Comparison of ENCODE assay signal across 15 cellular contexts in genomic region chr4:128850252-128850651, GRCh38. TPM values are rescaled to one million over a fixed set of nuclear protein-coding genes. Genes with fewer than 3 reads are reported as not detected.
DNase-seq lines count a peak whose midpoint lies in the region; ATAC-seq, FAIRE-seq and TF ChIP-seq lines count a peak whose summit lies in the region.
"Had no signal": no experiment of that assay in that cellular context is flagged by ENCODE, and none has a peak within 500 bp of the region (broad histone marks: within the 10 kb centered on the region; RNA-seq: fewer than 3 reads in every experiment).

No MANE protein-coding gene starts in this region.

- CTCF ChIA-PET in activated naive CD4-positive, alpha-beta T cell treated with anti-CD3 and anti-CD28 coated beads for 36 hours (lab: Charles Lee): interaction anchor here (0.7 kb wide), 1 partner anchor 12 kb away, joined by 3 read pairs; no protein-coding TSS in a partner anchor

- DNase-seq in activated naive CD4-positive, alpha-beta T cell treated with anti-CD3 and anti-CD28 coated beads for 36 hours: no peak
- no peak for DNase-seq in activated naive CD4-positive, alpha-beta T cell treated with anti-CD3 and anti-CD28 coated beads, Interleukin-2, amount 50 U/mL, for 72 hours (ENCODE audit: low spot score in 2 of 2)
- DNase-seq in stimulated activated naive CD8-positive, alpha-beta T cell treated with anti-CD3 and anti-CD28 coated beads, Interleukin-15, amount 100 ng/mL, for 72 hours: no peak
- no peak for DNase-seq in activated T-helper 2 cell treated with anti-CD3 and anti-CD28 coated beads, Interferon-gamma antibody, Interleukin-2, Interleukin-4, amounts not matched to agents 10 μg/mL and 5 μg/mL and 100 μg/mL, durations not matched to agents 14 hours and 24 hours and 36 hours (ENCODE audit: low spot score)
- DNase-seq in AG20443 (ENCODE audit: low spot score) (no peak), GM12892 (ENCODE audit: insufficient read length) (no peak)
- DNase-seq: CD4-positive, alpha-beta memory T cell; DMS153; DMS79; GDM1; IMR-90 had no signal

- peaks cover 27% of the 10 kb centered on the region for H3K4me1 Mint-ChIP-seq in activated naive CD4-positive, alpha-beta T cell treated with anti-CD3 and anti-CD28 coated beads for 36 hours (ENCODE audit: low read depth)
- H3K4me1 Mint-ChIP-seq in stimulated activated naive CD8-positive, alpha-beta T cell treated with anti-CD3 and anti-CD28 coated beads, Interleukin-15, Interleukin-2, amounts not matched to agents 100 ng/mL and 50 ng/mL, for 24 hours (ENCODE audit: low read depth): peaks cover 25% of the 10 kb centered on the region
- H3K4me1 Mint-ChIP-seq in stimulated activated naive CD8-positive, alpha-beta T cell treated with anti-CD3 and anti-CD28 coated beads, Interleukin-15, amount 100 ng/mL, for 72 hours: peaks cover 48% of the 10 kb centered on the region
- peaks cover 27% of the 10 kb centered on the region for H3K4me1 Mint-ChIP-seq in activated T-helper 2 cell treated with anti-CD3 and anti-CD28 coated beads, Interferon-gamma antibody, Interleukin-2, Interleukin-4, amounts not matched to agents 10 μg/mL and 5 μg/mL and 100 μg/mL, durations not matched to agents 14 hours and 24 hours and 36 hours (ENCODE audit: low read depth)

- H3K27me3 Mint-ChIP-seq in activated naive CD4-positive, alpha-beta T cell treated with anti-CD3 and anti-CD28 coated beads for 36 hours (ENCODE audit: low read depth): no peaks in the 10 kb centered on the region
- no peaks in the 10 kb centered on the region for H3K27me3 Mint-ChIP-seq in stimulated activated naive CD8-positive, alpha-beta T cell treated with anti-CD3 and anti-CD28 coated beads, Interleukin-15, Interleukin-2, amounts not matched to agents 100 ng/mL and 50 ng/mL, for 24 hours
- no peaks in the 10 kb centered on the region for H3K27me3 Mint-ChIP-seq in stimulated activated naive CD8-positive, alpha-beta T cell treated with anti-CD3 and anti-CD28 coated beads, Interleukin-15, amount 100 ng/mL, for 72 hours
- no peaks in the 10 kb centered on the region for H3K27me3 Mint-ChIP-seq in activated T-helper 2 cell treated with anti-CD3 and anti-CD28 coated beads, Interferon-gamma antibody, Interleukin-2, Interleukin-4, amounts not matched to agents 10 μg/mL and 5 μg/mL and 100 μg/mL, durations not matched to agents 14 hours and 24 hours and 36 hours (ENCODE audit: low read depth)
- H3K27me3 Mint-ChIP-seq: CD4-positive, alpha-beta memory T cell had no signal

- intact Hi-C loops in activated naive CD4-positive, alpha-beta T cell treated with anti-CD3 and anti-CD28 coated beads for 36 hours (cut with micrococcal nuclease): loop anchor here (5.0 kb wide), 1 partner anchor 968 kb away; the partner anchor contains the start of gene PLK4
- intact Hi-C loops in activated T-helper 2 cell treated with anti-CD3 and anti-CD28 coated beads, Interferon-gamma antibody, Interleukin-2, Interleukin-4, amounts not matched to agents 10 μg/mL and 5 μg/mL and 100 μg/mL, durations not matched to agents 14 hours and 24 hours and 36 hours (cut with micrococcal nuclease): no loop called here

- H3K9me3 Mint-ChIP-seq in activated naive CD4-positive, alpha-beta T cell treated with anti-CD3 and anti-CD28 coated beads for 36 hours: no peaks in the 10 kb centered on the region
- no peaks in the 10 kb centered on the region for H3K9me3 Mint-ChIP-seq in activated naive CD4-positive, alpha-beta T cell treated with anti-CD3 and anti-CD28 coated beads, Interleukin-2, amount 50 U/mL, for 72 hours
- no peaks in the 10 kb centered on the region for H3K9me3 Mint-ChIP-seq in stimulated activated naive CD8-positive, alpha-beta T cell treated with anti-CD3 and anti-CD28 coated beads, Interleukin-15, Interleukin-2, amounts not matched to agents 100 ng/mL and 50 ng/mL, for 24 hours
- H3K9me3 Mint-ChIP-seq in stimulated activated naive CD8-positive, alpha-beta T cell treated with anti-CD3 and anti-CD28 coated beads, Interleukin-15, amount 100 ng/mL, for 72 hours: no peaks in the 10 kb centered on the region
- no peaks in the 10 kb centered on the region for H3K9me3 Mint-ChIP-seq in activated T-helper 2 cell treated with anti-CD3 and anti-CD28 coated beads, Interferon-gamma antibody, Interleukin-2, Interleukin-4, amounts not matched to agents 10 μg/mL and 5 μg/mL and 100 μg/mL, durations not matched to agents 14 hours and 24 hours and 36 hours
- H3K9me3 Mint-ChIP-seq: CD14-positive monocyte; CD4-positive, alpha-beta memory T cell had no signal

- ATAC-seq in activated naive CD4-positive, alpha-beta T cell treated with anti-CD3 and anti-CD28 coated beads, Interleukin-2, amount 50 U/mL, for 72 hours: no peak
- no peak for ATAC-seq in stimulated activated naive CD8-positive, alpha-beta T cell treated with anti-CD3 and anti-CD28 coated beads, Interleukin-15, amount 100 ng/mL, for 72 hours
- ATAC-seq: A549, K562 had no signal

- H3K4me3 Mint-ChIP-seq in activated naive CD4-positive, alpha-beta T cell treated with anti-CD3 and anti-CD28 coated beads for 36 hours: no peak overlapping the region
- no peak overlapping the region for H3K4me3 Mint-ChIP-seq in stimulated activated naive CD8-positive, alpha-beta T cell treated with anti-CD3 and anti-CD28 coated beads, Interleukin-15, Interleukin-2, amounts not matched to agents 100 ng/mL and 50 ng/mL, for 24 hours
- no peak overlapping the region for H3K4me3 Mint-ChIP-seq in stimulated activated naive CD8-positive, alpha-beta T cell treated with anti-CD3 and anti-CD28 coated beads, Interleukin-15, amount 100 ng/mL, for 72 hours
- no peak overlapping the region for H3K4me3 Mint-ChIP-seq in activated T-helper 2 cell treated with anti-CD3 and anti-CD28 coated beads, Interferon-gamma antibody, Interleukin-2, Interleukin-4, amounts not matched to agents 10 μg/mL and 5 μg/mL and 100 μg/mL, durations not matched to agents 14 hours and 24 hours and 36 hours (ENCODE audit: low read depth)
- H3K4me3 Mint-ChIP-seq: CD14-positive monocyte; CD4-positive, alpha-beta memory T cell had no signal

- FAIRE-seq in GM12892 (lab: Jason Lieb, UNC): no peak
- FAIRE-seq: A549, K562 had no signal

- no peak for TF ChIP-seq POLR2A in GM12892 (IDR thresholded peaks at IDR 0.05; ENCODE audit: low read depth, low read length)

- H3K36me3 Mint-ChIP-seq in activated naive CD4-positive, alpha-beta T cell treated with anti-CD3 and anti-CD28 coated beads for 36 hours (ENCODE audit: low read depth): peaks cover 63% of the 10 kb centered on the region
- H3K36me3 Mint-ChIP-seq in activated naive CD4-positive, alpha-beta T cell treated with anti-CD3 and anti-CD28 coated beads, Interleukin-2, amount 50 U/mL, for 72 hours: peaks cover 24 to 55% of the 10 kb centered on the region in 2 donors
- peaks cover 88% of the 10 kb centered on the region for H3K36me3 Mint-ChIP-seq in stimulated activated naive CD8-positive, alpha-beta T cell treated with anti-CD3 and anti-CD28 coated beads, Interleukin-15, Interleukin-2, amounts not matched to agents 100 ng/mL and 50 ng/mL, for 24 hours (ENCODE audit: low read depth)
- H3K36me3 Mint-ChIP-seq in activated T-helper 2 cell treated with anti-CD3 and anti-CD28 coated beads, Interferon-gamma antibody, Interleukin-2, Interleukin-4, amounts not matched to agents 10 μg/mL and 5 μg/mL and 100 μg/mL, durations not matched to agents 14 hours and 24 hours and 36 hours (ENCODE audit: low read depth): peaks cover 83% of the 10 kb centered on the region

- peak overlapping the region; percentile 57 for H3K27ac Mint-ChIP-seq in activated naive CD4-positive, alpha-beta T cell treated with anti-CD3 and anti-CD28 coated beads for 36 hours
- H3K27ac Mint-ChIP-seq in activated naive CD4-positive, alpha-beta T cell treated with anti-CD3 and anti-CD28 coated beads, Interleukin-2, amount 50 U/mL, for 72 hours: peak overlapping the region in 1 of 2 donors; percentile 15
- peak overlapping the region; percentile 50 for H3K27ac Mint-ChIP-seq in stimulated activated naive CD8-positive, alpha-beta T cell treated with anti-CD3 and anti-CD28 coated beads, Interleukin-15, Interleukin-2, amounts not matched to agents 100 ng/mL and 50 ng/mL, for 24 hours
- H3K27ac Mint-ChIP-seq in stimulated activated naive CD8-positive, alpha-beta T cell treated with anti-CD3 and anti-CD28 coated beads, Interleukin-15, amount 100 ng/mL, for 72 hours: peak overlapping the region in 1 of 2 donors; percentile 27
- peak overlapping the region; percentile 38 for H3K27ac Mint-ChIP-seq in activated T-helper 2 cell treated with anti-CD3 and anti-CD28 coated beads, Interferon-gamma antibody, Interleukin-2, Interleukin-4, amounts not matched to agents 10 μg/mL and 5 μg/mL and 100 μg/mL, durations not matched to agents 14 hours and 24 hours and 36 hours

RNA-seq across cellular contexts. Expression of gene JADE1, which starts 40.8 kb away (rescaled TPM):
- total RNA-seq in activated naive CD4-positive, alpha-beta T cell treated with anti-CD3 and anti-CD28 coated beads for 36 hours: 10 to 100 TPM; 35.8 to 38.2 TPM
- 10 to 100 TPM; 28.0 to 51.9 TPM for total RNA-seq in activated naive CD4-positive, alpha-beta T cell treated with anti-CD3 and anti-CD28 coated beads, Interleukin-2, amount 50 U/mL, for 72 hours
- 33.6 and 37.8 TPM in 2 replicates for total RNA-seq in activated T-helper 2 cell treated with anti-CD3 and anti-CD28 coated beads, Interferon-gamma antibody, Interleukin-2, Interleukin-4, amounts not matched to agents 10 μg/mL and 5 μg/mL and 100 μg/mL, durations not matched to agents 14 hours and 24 hours and 36 hours
- 10.5 TPM for polyA plus RNA-seq in GM12892 (2012; ENCODE audit: missing spikeins)
